In the genomic region with DNA sequence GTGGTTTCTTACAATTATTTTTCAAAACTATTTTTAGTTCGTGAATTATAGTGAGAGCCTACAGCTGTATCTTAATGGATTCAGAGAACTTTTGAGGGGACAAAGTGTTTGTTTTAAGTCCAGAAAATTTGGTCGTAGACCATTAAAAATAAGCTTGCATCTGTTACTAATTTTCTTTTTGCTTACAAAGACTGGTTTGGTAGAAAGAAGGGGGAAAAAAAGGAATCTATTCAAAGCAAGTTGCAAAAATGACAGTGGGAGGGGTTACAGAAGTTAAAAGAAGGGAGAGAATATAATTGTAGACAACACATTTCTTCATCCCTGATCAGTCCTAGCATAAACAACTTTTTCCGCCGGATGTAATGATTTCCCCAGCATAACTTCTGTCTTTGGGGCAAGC, we compare ENCODE assay signal across 20 cellular contexts.
DNase-seq lines count a peak whose midpoint lies in the region; ATAC-seq and TF ChIP-seq lines count a peak whose summit lies in the region.
"Had no signal": no experiment of that assay in that cellular context is flagged by ENCODE, and none has a peak within 500 bp of the region (broad histone marks: within the 10 kb centered on the region; RNA-seq: fewer than 3 reads in every experiment).

No MANE protein-coding gene starts in this region.

- H3K4me3 Mint-ChIP-seq in brain: peak overlapping the region in 1 of 5 experiments; percentile 43
- H3K4me3 Mint-ChIP-seq in activated CD8-positive, alpha-beta T cell treated with anti-CD3 and anti-CD28 coated beads for 36 hours: no peak overlapping the region
- no peak overlapping the region for H3K4me3 Mint-ChIP-seq in WTC11
- H3K4me3 Mint-ChIP-seq: HFFc6 had no signal

- H3K27ac Mint-ChIP-seq in brain (peak overlapping the region in 4 of 5 experiments; percentile 61 to 89 (median 78)), WTC11 (no peak overlapping the region)
- no peak overlapping the region for H3K27ac Mint-ChIP-seq in activated CD8-positive, alpha-beta T cell treated with anti-CD3 and anti-CD28 coated beads for 36 hours
- H3K27ac Mint-ChIP-seq: HFFc6 had no signal

- peaks cover 3% of the 10 kb centered on the region for H3K36me3 ChIP-seq in BJ (ENCODE audit: control insufficient read depth, insufficient read depth, low read length)
- no peaks in the 10 kb centered on the region for H3K36me3 ChIP-seq in hepatocyte (replicated peaks; ENCODE audit: insufficient read depth, low read depth)
- H3K36me3 ChIP-seq in stomach smooth muscle (ENCODE audit: control insufficient read depth in 2 of 2, insufficient read depth in 2 of 2, low read length in 2 of 2): peaks cover 7 to 12% of the 10 kb centered on the region in 2 donors
- H3K36me3 ChIP-seq in tibial nerve: no peaks in the 10 kb centered on the region

- intact Hi-C loops in activated CD8-positive, alpha-beta T cell treated with anti-CD3 and anti-CD28 coated beads for 36 hours (cut with micrococcal nuclease): no loop called here

- no peak overlapping the region for H3K9ac ChIP-seq in stomach smooth muscle (ENCODE audit: low read length in 2 of 2)

- no peaks in the 10 kb centered on the region for H4K20me1 ChIP-seq in hepatocyte (ENCODE audit: insufficient read depth, poor library complexity, severe bottlenecking)

- no peaks in the 10 kb centered on the region for H3K9me3 Mint-ChIP-seq in brain
- no peaks in the 10 kb centered on the region for H3K9me3 Mint-ChIP-seq in activated CD8-positive, alpha-beta T cell treated with anti-CD3 and anti-CD28 coated beads for 36 hours
- H3K9me3 Mint-ChIP-seq in WTC11: no peaks in the 10 kb centered on the region
- H3K9me3 Mint-ChIP-seq: HFFc6 had no signal

- H3K9me3 ChIP-seq in hepatocyte (ENCODE audit: low read depth): no peaks in the 10 kb centered on the region
- no peaks in the 10 kb centered on the region for H3K9me3 ChIP-seq in stomach smooth muscle (ENCODE audit: control insufficient read depth in 2 of 2, low read length in 2 of 2)
- no peaks in the 10 kb centered on the region for H3K9me3 ChIP-seq in tibial nerve
- H3K9me3 ChIP-seq: A549, Caco-2 had no signal

- H3K4me3 ChIP-seq in BJ (ENCODE audit: low read depth, low read length) (no peak overlapping the region), hepatocyte (no peak overlapping the region), stomach smooth muscle (ENCODE audit: low read length in 2 of 2) (no peak overlapping the region), tibial nerve (no peak overlapping the region)
- H3K4me3 ChIP-seq: A549 had no signal

- H3K4me2 ChIP-seq in hepatocyte: peak overlapping the region; percentile 26
- H3K4me2 ChIP-seq: A549 had no signal

- WGBS in hepatocyte (ENCODE audit: low lambda C conversion rate, missing lambda C conversion rate): 56% methylated on average over 4 of the region's 4 CpGs
- WGBS in tibial nerve, 2 donors: 23 to 33% methylated on average over 4 of the region's 4 CpGs

- H3K27ac ChIP-seq in hepatocyte: peak overlapping the region; percentile 38
- H3K27ac ChIP-seq in stomach smooth muscle (ENCODE audit: low read length): peak overlapping the region; percentile 11
- H3K27ac ChIP-seq in tibial nerve: peak overlapping the region in 2 of 4 donors; percentile 30 to 68
- no peak overlapping the region for H3K27ac ChIP-seq in RWPE1
- H3K27ac ChIP-seq: A549 had no signal

- H3K36me3 Mint-ChIP-seq in brain (peaks cover 49% of the 10 kb centered on the region), WTC11 (peaks cover 10% of the 10 kb centered on the region)
- no peaks in the 10 kb centered on the region for H3K36me3 Mint-ChIP-seq in activated CD8-positive, alpha-beta T cell treated with anti-CD3 and anti-CD28 coated beads for 36 hours (ENCODE audit: low read depth)

- peak; percentile 18 for DNase-seq in BJ (ENCODE audit: low read depth)
- DNase-seq in hepatocyte (ENCODE audit: low spot score): no peak
- no peak for DNase-seq in tibial nerve (ENCODE audit: low spot score in 2 of 2)
- DNase-seq in activated CD8-positive, alpha-beta T cell treated with anti-CD3 and anti-CD28 coated beads for 36 hours: no peak
- DNase-seq in WTC11 (ENCODE audit: low spot score): no peak
- DNase-seq in RWPE1 (ENCODE audit: low spot score): no peak
- DNase-seq: Caco-2, DMS153, EL, HFFc6, KG1, NCI-H1417 treated with DMSO at 0.1 percent for 48 hours, NCI-H2029, NCI-H2171, NCI-H446, NCI-H774, PC-3 had no signal

- TF ChIP-seq POLR2A in tibial nerve (IDR thresholded peaks at IDR 0.05): no peak

- TF ChIP-seq CTCF in BJ (IDR thresholded peaks at IDR 0.05; ENCODE audit: insufficient read depth, low read depth, low read length): no peak
- no peak for TF ChIP-seq CTCF in brain (conservative IDR thresholded peaks at IDR 0.05)
- no peak for TF ChIP-seq CTCF in hepatocyte (IDR thresholded peaks at IDR 0.05; ENCODE audit: poor library complexity)
- TF ChIP-seq CTCF in tibial nerve (IDR thresholded peaks at IDR 0.05): no peak
- no peak for TF ChIP-seq CTCF in activated CD8-positive, alpha-beta T cell treated with anti-CD3 and anti-CD28 coated beads for 36 hours (IDR thresholded peaks at IDR 0.05)
- TF ChIP-seq CTCF in WTC11 (IDR thresholded peaks at IDR 0.05): no peak
- TF ChIP-seq CTCF in RWPE1 (conservative IDR thresholded peaks at IDR 0.05; ENCODE audit: low read depth): no peak

- H3K4me1 ChIP-seq in hepatocyte (ENCODE audit: insufficient read depth): peaks cover 6% of the 10 kb centered on the region
- H3K4me1 ChIP-seq in stomach smooth muscle (ENCODE audit: control insufficient read depth, insufficient read depth, low read length): peaks cover 46% of the 10 kb centered on the region
- peaks cover 0 to 54% (median 14%) of the 10 kb centered on the region in 4 donors for H3K4me1 ChIP-seq in tibial nerve

- no peak for ATAC-seq in activated CD8-positive, alpha-beta T cell treated with anti-CD3 and anti-CD28 coated beads for 36 hours
- ATAC-seq in WTC11: no peak
- ATAC-seq: A549, PC-3 had no signal

- H3K9me2 ChIP-seq in hepatocyte (replicated peaks; ENCODE audit: insufficient read depth): no peaks in the 10 kb centered on the region

- H3K27me3 Mint-ChIP-seq in brain (no peaks in the 10 kb centered on the region), WTC11 (ENCODE audit: low read depth) (no peaks in the 10 kb centered on the region)
- H3K27me3 Mint-ChIP-seq in activated CD8-positive, alpha-beta T cell treated with anti-CD3 and anti-CD28 coated beads for 36 hours: no peaks in the 10 kb centered on the region

- no peak overlapping the region for H2AFZ ChIP-seq in hepatocyte

- H3K4me1 Mint-ChIP-seq in brain (peaks cover 39% of the 10 kb centered on the region), WTC11 (no peaks in the 10 kb centered on the region)
- H3K4me1 Mint-ChIP-seq in activated CD8-positive, alpha-beta T cell treated with anti-CD3 and anti-CD28 coated beads for 36 hours (ENCODE audit: low read depth): no peaks in the 10 kb centered on the region

- no peaks in the 10 kb centered on the region for H3K27me3 ChIP-seq in BJ (ENCODE audit: control insufficient read depth, insufficient read depth, low read length)
- H3K27me3 ChIP-seq in hepatocyte: no peaks in the 10 kb centered on the region
- H3K27me3 ChIP-seq in stomach smooth muscle (ENCODE audit: control insufficient read depth in 1 of 2, insufficient read depth in 2 of 2, low read length in 2 of 2): no peaks in the 10 kb centered on the region
- H3K27me3 ChIP-seq in tibial nerve: no peaks in the 10 kb centered on the region

- no peak for TF ChIP-seq EP300 in tibial nerve (IDR thresholded peaks at IDR 0.05)

- CTCF ChIA-PET in BJ (lab: Yijun Ruan, JAX) (interaction anchor here (0.9 to 1.2 kb wide), 3 partner anchors 53 to 320 kb away, joined by 3 read pairs; no protein-coding TSS in a partner anchor), WTC11 (lab: Charles Lee) (interaction anchor here (2.0 kb wide), 1 partner anchor 217 kb away, joined by 5 read pairs; no protein-coding TSS in a partner anchor), RWPE1 (lab: Yijun Ruan, JAX) (interaction anchor here (0.7 kb wide), 1 partner anchor 945 kb away, joined by 4 read pairs; no protein-coding TSS in a partner anchor)
- CTCF ChIA-PET in activated CD8-positive, alpha-beta T cell treated with anti-CD3 and anti-CD28 coated beads for 36 hours (lab: Charles Lee): no interaction called here

- POLR2A ChIA-PET in BJ (lab: Charles Lee): no interaction called here
- POLR2A ChIA-PET in activated CD8-positive, alpha-beta T cell treated with anti-CD3 and anti-CD28 coated beads for 36 hours (lab: Charles Lee): no interaction called here
- POLR2A ChIA-PET in WTC11 (lab: Charles Lee): no interaction called here
- POLR2A ChIA-PET in RWPE1 (lab: Yijun Ruan, JAX; ENCODE audit: low non-redundant PET): no interaction called here

- H3K79me2 ChIP-seq in hepatocyte: peaks cover 33% of the 10 kb centered on the region

TF ChIP-seq in WTC11, 78 proteins besides CTCF, POLR2A, EP300 and RAD21 (continues in another document):
- TF ChIP-seq ZNF219 (CRISPR knock-in tag; IDR thresholded peaks at IDR 0.05; ENCODE audit: borderline replicate concordance) (no peak), TEAD1 (CRISPR knock-in tag; IDR thresholded peaks at IDR 0.05) (no peak), TEAD4 (CRISPR knock-in tag; IDR thresholded peaks at IDR 0.05) (no peak), IRF2 (CRISPR knock-in tag; IDR thresholded peaks at IDR 0.05; ENCODE audit: borderline replicate concordance, low read depth) (no peak), SMAD3 (CRISPR knock-in tag; IDR thresholded peaks at IDR 0.05; ENCODE audit: borderline replicate concordance) (no peak)
- TF ChIP-seq, protein P1, sequence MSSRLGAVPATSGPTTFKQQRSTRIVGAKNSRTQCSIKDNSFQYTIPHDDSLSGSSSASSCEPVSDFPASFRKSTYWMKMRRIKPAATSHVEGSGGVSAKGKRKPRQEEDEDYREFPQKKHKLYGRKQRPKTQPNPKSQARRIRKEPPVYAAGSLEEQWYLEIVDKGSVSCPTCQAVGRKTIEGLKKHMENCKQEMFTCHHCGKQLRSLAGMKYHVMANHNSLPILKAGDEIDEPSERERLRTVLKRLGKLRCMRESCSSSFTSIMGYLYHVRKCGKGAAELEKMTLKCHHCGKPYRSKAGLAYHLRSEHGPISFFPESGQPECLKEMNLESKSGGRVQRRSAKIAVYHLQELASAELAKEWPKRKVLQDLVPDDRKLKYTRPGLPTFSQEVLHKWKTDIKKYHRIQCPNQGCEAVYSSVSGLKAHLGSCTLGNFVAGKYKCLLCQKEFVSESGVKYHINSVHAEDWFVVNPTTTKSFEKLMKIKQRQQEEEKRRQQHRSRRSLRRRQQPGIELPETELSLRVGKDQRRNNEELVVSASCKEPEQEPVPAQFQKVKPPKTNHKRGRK (CRISPR knock-in tag; IDR thresholded peaks at IDR 0.05; ENCODE audit: borderline replicate concordance): no peak
- TF ChIP-seq, protein P2, sequence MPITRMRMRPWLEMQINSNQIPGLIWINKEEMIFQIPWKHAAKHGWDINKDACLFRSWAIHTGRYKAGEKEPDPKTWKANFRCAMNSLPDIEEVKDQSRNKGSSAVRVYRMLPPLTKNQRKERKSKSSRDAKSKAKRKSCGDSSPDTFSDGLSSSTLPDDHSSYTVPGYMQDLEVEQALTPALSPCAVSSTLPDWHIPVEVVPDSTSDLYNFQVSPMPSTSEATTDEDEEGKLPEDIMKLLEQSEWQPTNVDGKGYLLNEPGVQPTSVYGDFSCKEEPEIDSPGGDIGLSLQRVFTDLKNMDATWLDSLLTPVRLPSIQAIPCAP (CRISPR knock-in tag; IDR thresholded peaks at IDR 0.05): no peak

Comparison
In these comparisons a context has a peak if more than half of its experiments do, and no peak if none do; other contexts are left out.
1. H3K27ac Mint-ChIP-seq: peak in brain (4 of 5); none in activated CD8-positive, alpha-beta T cell treated with anti-CD3 and anti-CD28 coated beads for 36 hours (single experiment) and WTC11 (single experiment).